28 cellular contexts compared by ENCODE assay signal in the genomic region with DNA sequence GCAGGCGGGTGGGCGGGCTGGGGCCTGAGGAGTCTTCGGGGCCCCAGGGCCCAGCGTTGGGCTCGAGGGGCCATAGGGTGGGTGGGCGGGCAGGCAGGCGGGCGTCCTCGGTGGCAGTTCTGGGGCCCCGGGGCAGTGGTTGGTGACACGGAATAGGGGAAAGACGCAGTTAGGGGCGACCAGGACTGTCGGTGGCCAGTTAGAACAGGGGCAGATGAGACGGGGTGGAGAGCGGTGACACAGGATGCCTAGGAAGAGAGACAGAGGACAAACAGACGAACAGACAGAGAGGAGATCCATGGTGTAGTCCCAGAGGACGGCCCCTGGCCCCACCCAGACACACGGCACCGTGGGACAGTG. TPM values are rescaled to one million over a fixed set of nuclear protein-coding genes. Genes with fewer than 3 reads are reported as not detected.
"Had no signal": no experiment of that assay in that cellular context is flagged by ENCODE, and none has a peak within 500 bp of the region (broad histone marks: within the 10 kb centered on the region; RNA-seq: fewer than 3 reads in every experiment).

No MANE protein-coding gene starts in this region.

- H3K27ac ChIP-seq: ascending aorta, breast epithelium, cardiac muscle cell, coronary artery, dorsolateral prefrontal cortex, heart left ventricle had no signal

- H3K36me3 ChIP-seq: breast epithelium, cardiac muscle cell had no signal

- H3K4me3 ChIP-seq: ascending aorta, breast epithelium, cardiac muscle cell, coronary artery, dorsolateral prefrontal cortex, heart left ventricle had no signal

- FAIRE-seq: frontal cortex had no signal

- H3K27me3 ChIP-seq: ascending aorta, breast epithelium, cardiac muscle cell, dorsolateral prefrontal cortex, heart left ventricle had no signal

- ATAC-seq: activated naive CD4-positive, alpha-beta T cell treated with anti-CD3 and anti-CD28 coated beads, Interleukin-2, amount 50 U/mL, for 72 hours; activated T-cell treated with anti-CD3 and anti-CD28 coated beads, Interleukin-2, amount 50 U/mL, for 72 hours; esophagus mucosa; heart left ventricle; T-helper 17 cell had no signal

- DNase-seq: activated CD4-positive, alpha-beta memory T cell treated with anti-CD3 and anti-CD28 coated beads, Interleukin-2, amount 10 ng/mL, durations not matched to agents 7 days and 5 days; activated CD4-positive, alpha-beta T cell treated with anti-CD3 and anti-CD28 coated beads for 4 hours; activated CD4-positive, alpha-beta T cell treated with anti-CD3 and anti-CD28 coated beads, Interleukin-2, amount 10 ng/mL, durations not matched to agents 7 days and 5 days; activated CD4-positive, alpha-beta T cell treated with anti-CD3 and anti-CD28 coated beads, Interleukin-2, amount 50 U/mL, for 4 hours; activated CD4-positive, CD25-positive, alpha-beta regulatory T cell; activated CD4-positive, CD25-positive, alpha-beta regulatory T cell treated with anti-CD3 and anti-CD28 coated beads, Interleukin-2, amount 50 U/mL, for 72 hours; activated CD8-positive, alpha-beta memory T cell treated with anti-CD3 and anti-CD28 coated beads, Interleukin-2, amount 50 U/mL, for 48 hours; activated naive CD4-positive, alpha-beta T cell; activated naive CD4-positive, alpha-beta T cell treated with anti-CD3 and anti-CD28 coated beads, Interleukin-2, amount 10 ng/mL, durations not matched to agents 7 days and 5 days; activated naive CD8-positive, alpha-beta T cell treated with anti-CD3 and anti-CD28 coated beads, Interleukin-2, amount 10 ng/mL, durations not matched to agents 7 days and 5 days; activated T-cell treated with anti-CD3 and anti-CD28 coated beads for 4 hours; activated T-cell treated with anti-CD3 and anti-CD28 coated beads, Interleukin-2, amount 50 U/mL, for 24 hours; activated T-cell treated with anti-CD3 and anti-CD28 coated beads, Interleukin-2, amount 50 U/mL, for 72 hours; dorsolateral prefrontal cortex; effector memory CD4-positive, alpha-beta T cell; foreskin fibroblast; T-helper 1 cell; T1000 had no signal

- H3K4me1 ChIP-seq: ascending aorta, breast epithelium had no signal

RNA-seq across cellular contexts. Expression of gene GRIP2, which starts 36.5 kb away (rescaled TPM):
- total RNA-seq: activated naive CD4-positive, alpha-beta T cell treated with anti-CD3 and anti-CD28 coated beads, Interleukin-2, amount 50 U/mL, for 72 hours; activated naive CD8-positive, alpha-beta T cell treated with anti-CD3 and anti-CD28 coated beads, Interleukin-2, amount 10 ng/mL, durations not matched to agents 7 days and 5 days; epithelial cell of proximal tubule had no signal
- polyA plus RNA-seq: cardiac muscle cell had no signal
